13 cellular contexts compared by ENCODE assay signal in genomic region chr7:128941323-128941890, GRCh38. TPM values are rescaled to one million over a fixed set of nuclear protein-coding genes. Genes with fewer than 3 reads are reported as not detected.
DNase-seq lines count a peak whose midpoint lies in the region; ATAC-seq and TF ChIP-seq lines count a peak whose summit lies in the region.
"Had no signal": no experiment of that assay in that cellular context is flagged by ENCODE, and none has a peak within 500 bp of the region (broad histone marks: within the 10 kb centered on the region; RNA-seq: fewer than 3 reads in every experiment).

No MANE protein-coding gene starts in this region.

- H3K4me1 ChIP-seq in OCI-LY1 (ENCODE audit: insufficient read depth, low read length, severe bottlenecking) (peaks cover 41% of the 10 kb centered on the region), subcutaneous abdominal adipose tissue (ENCODE audit: control insufficient read depth in 5 of 5, insufficient read depth in 5 of 5, low read length in 5 of 5) (peaks cover 2 to 54% (median 26%) of the 10 kb centered on the region in 5 donors), right atrium auricular region (peaks cover 0 to 14% of the 10 kb centered on the region in 2 donors)

- peaks cover 2 to 3% of the 10 kb centered on the region in 2 donors for H3K36me3 Mint-ChIP-seq in activated T-cell treated with anti-CD3 and anti-CD28 coated beads, Interleukin-2, amount 50 U/mL, for 72 hours (ENCODE audit: insufficient read depth in 2 of 2)
- peaks cover 0 to 5% (median 0%) of the 10 kb centered on the region in 3 donors for H3K36me3 Mint-ChIP-seq in immature natural killer cell

- H4K20me1 ChIP-seq in OCI-LY1 (ENCODE audit: insufficient read depth, low read length), result no peaks in the 10 kb centered on the region

- H3K79me2 ChIP-seq in OCI-LY1 (ENCODE audit: insufficient read depth, low read length), result no peaks in the 10 kb centered on the region

- no peak for ATAC-seq in activated T-cell treated with anti-CD3 and anti-CD28 coated beads, Interleukin-2, amount 50 U/mL, for 72 hours (replicated peaks in 1 of 2)

- no peak overlapping the region for H3K27ac Mint-ChIP-seq in activated T-cell treated with anti-CD3 and anti-CD28 coated beads, Interleukin-2, amount 50 U/mL, for 72 hours
- H3K27ac Mint-ChIP-seq in immature natural killer cell, result peak overlapping the region; percentile 73 to 88 (median 83)
- H3K27ac Mint-ChIP-seq: GM23338 had no signal

- no peaks in the 10 kb centered on the region for H3K9me3 Mint-ChIP-seq in activated T-cell treated with anti-CD3 and anti-CD28 coated beads, Interleukin-2, amount 50 U/mL, for 72 hours
- no peaks in the 10 kb centered on the region for H3K9me3 Mint-ChIP-seq in immature natural killer cell
- H3K9me3 Mint-ChIP-seq: GM23338 had no signal

- H3K4me1 Mint-ChIP-seq in activated T-cell treated with anti-CD3 and anti-CD28 coated beads, Interleukin-2, amount 50 U/mL, for 72 hours (ENCODE audit: low read depth), result peaks cover 39% of the 10 kb centered on the region
- H3K4me1 Mint-ChIP-seq in immature natural killer cell, result peaks cover 37 to 40% of the 10 kb centered on the region in 2 donors

- H3K27me3 Mint-ChIP-seq in activated T-cell treated with anti-CD3 and anti-CD28 coated beads, Interleukin-2, amount 50 U/mL, for 72 hours (ENCODE audit: low read depth), result peaks cover 26% of the 10 kb centered on the region
- H3K27me3 Mint-ChIP-seq in immature natural killer cell (ENCODE audit: low read depth in 3 of 3), result peaks cover 0 to 9% (median 4%) of the 10 kb centered on the region in 3 donors

- H3K9ac ChIP-seq in OCI-LY1 (ENCODE audit: low read length), result peak overlapping the region; percentile 46; the same call in 1 of the 2 replicates
- H3K9ac ChIP-seq in subcutaneous abdominal adipose tissue (ENCODE audit: low read length in 5 of 5), result peak overlapping the region in 1 of 5 donors; percentile 21

- H3K4me3 ChIP-seq in OCI-LY1 (ENCODE audit: low read depth, low read length, poor library complexity, severe bottlenecking) (peak overlapping the region; percentile 38), subcutaneous abdominal adipose tissue (ENCODE audit: low read depth in 1 of 5, low read length in 5 of 5) (peak overlapping the region in 3 of 5 donors; percentile 22 to 51 (median 29)), right atrium auricular region (no peak overlapping the region)
- H3K4me3 ChIP-seq: GM23338, prostate gland had no signal

- H3K4me2 ChIP-seq in OCI-LY1 (ENCODE audit: low read length), result peak overlapping the region; percentile 55
- H3K4me2 ChIP-seq: GM23338 had no signal

- no peak for TF ChIP-seq CTCF in OCI-LY1 (IDR thresholded peaks at IDR 0.05; ENCODE audit: low read length)
- no peak for TF ChIP-seq CTCF in right atrium auricular region (IDR thresholded peaks at IDR 0.05)

- H3K4me3 Mint-ChIP-seq in activated T-cell treated with anti-CD3 and anti-CD28 coated beads, Interleukin-2, amount 50 U/mL, for 72 hours, result peak overlapping the region; percentile 79 to 85
- peak overlapping the region; percentile 77 to 99 (median 93) for H3K4me3 Mint-ChIP-seq in immature natural killer cell
- H3K4me3 Mint-ChIP-seq: GM23338 had no signal

- H3F3A ChIP-seq in OCI-LY1 (ENCODE audit: insufficient read depth, low read length), result no peaks in the 10 kb centered on the region

- H3K9me3 ChIP-seq in OCI-LY1 (ENCODE audit: low read length) (no peaks in the 10 kb centered on the region), subcutaneous abdominal adipose tissue (ENCODE audit: control insufficient read depth in 5 of 5, low read length in 5 of 5) (no peaks in the 10 kb centered on the region), right atrium auricular region (no peaks in the 10 kb centered on the region)
- H3K9me3 ChIP-seq: prostate gland had no signal

- 0 out of 2 replicates have a peak, but pooled peaks cover 10% of the 10 kb centered on the region for H3K27me3 ChIP-seq in OCI-LY1 (ENCODE audit: insufficient read depth, low read length)
- H3K27me3 ChIP-seq in subcutaneous abdominal adipose tissue (ENCODE audit: control insufficient read depth in 5 of 5, insufficient read depth in 4 of 5, low read length in 5 of 5), result peaks cover 3 to 19% (median 5%) of the 10 kb centered on the region in 5 donors
- H3K27me3 ChIP-seq in right atrium auricular region, result no peaks in the 10 kb centered on the region

- H3K9me2 ChIP-seq in OCI-LY1 (ENCODE audit: low read depth, low read length), result no peaks in the 10 kb centered on the region

- H2AFZ ChIP-seq in OCI-LY1 (ENCODE audit: low read length), result no peak overlapping the region
- H2AFZ ChIP-seq: GM23338 had no signal

- H3K27ac ChIP-seq in OCI-LY1 (ENCODE audit: low read depth, low read length, poor library complexity, severe bottlenecking) (peak overlapping the region; percentile 76), subcutaneous abdominal adipose tissue (ENCODE audit: low read depth, low read length) (no peak overlapping the region), right atrium auricular region (no peak overlapping the region)
- H3K27ac ChIP-seq: prostate gland had no signal

- DNase-seq in activated T-cell treated with anti-CD3 and anti-CD28 coated beads, Interleukin-2, amount 50 U/mL, for 72 hours, result no peak
- no peak for DNase-seq in activated T-cell treated with anti-CD3 and anti-CD28 coated beads, Interleukin-2, amount 50 U/mL, for 1 hour
- no peak for DNase-seq in immature natural killer cell
- DNase-seq in right atrium auricular region (ENCODE audit: low spot score), result no peak
- DNase-seq in foreskin melanocyte, result no peak
- DNase-seq in SIG-M5 treated with dmso at 0.1 percent for 504 hours (lab: John Stamatoyannopoulos, UW; ENCODE audit: unreplicated experiment), result no peak
- DNase-seq: NCI-H1092, NCI-H446 treated with DMSO at 0.1 percent for 48 hours had no signal

- H3K36me3 ChIP-seq in OCI-LY1 (ENCODE audit: insufficient read depth, low read length) (no peaks in the 10 kb centered on the region), subcutaneous abdominal adipose tissue (ENCODE audit: control insufficient read depth in 5 of 5, insufficient read depth in 5 of 5, low read length in 5 of 5) (peaks cover 0 to 12% (median 0%) of the 10 kb centered on the region in 5 donors), right atrium auricular region (no peaks in the 10 kb centered on the region)
- H3K36me3 ChIP-seq: prostate gland had no signal

RNA-seq across cellular contexts. Expression of gene IRF5, which starts 3.7 kb away (rescaled TPM):
- total RNA-seq in activated T-cell treated with anti-CD3 and anti-CD28 coated beads, Interleukin-2, amount 50 U/mL, for 72 hours, result 10 to 100 TPM; 23.1 to 30.3 TPM
- 10 to 100 TPM; 14.2 to 31.7 (median 25.6) TPM for polyA plus RNA-seq in immature natural killer cell
- 1 to 10 TPM; 2.7 to 4.4 TPM for total RNA-seq in right atrium auricular region
- polyA plus RNA-seq: fibroblast of lung had no signal

RNA-seq across cellular contexts. Expression of gene KCP, which starts 30.9 kb away (rescaled TPM):
- total RNA-seq in activated T-cell treated with anti-CD3 and anti-CD28 coated beads, Interleukin-2, amount 50 U/mL, for 72 hours, result under 1 TPM in 1 of 2 donors, not detected in 1; 0.21 TPM
- polyA plus RNA-seq in immature natural killer cell, result under 1 TPM in 1 of 3 donors, not detected in 2; 0.16 TPM
- total RNA-seq in right atrium auricular region, result not detected

Comparison
In these comparisons a context has a peak if more than half of its experiments do, and no peak if none do; other contexts are left out.
1. H3K4me3 ChIP-seq: peak in OCI-LY1 (single experiment) and subcutaneous abdominal adipose tissue (3 of 5); none in right atrium auricular region (0 of 2).
2. RNA of gene IRF5, which starts 3.7 kb away (total RNA-seq): 23.1 to 30.3 TPM in activated T-cell treated with anti-CD3 and anti-CD28 coated beads, Interleukin-2, amount 50 U/mL, for 72 hours; 2.7 to 4.4 TPM in right atrium auricular region; every median in the first group is over 4 times any median in the second.